Comparison of ENCODE assay signal across 14 cellular contexts in the genomic region with DNA sequence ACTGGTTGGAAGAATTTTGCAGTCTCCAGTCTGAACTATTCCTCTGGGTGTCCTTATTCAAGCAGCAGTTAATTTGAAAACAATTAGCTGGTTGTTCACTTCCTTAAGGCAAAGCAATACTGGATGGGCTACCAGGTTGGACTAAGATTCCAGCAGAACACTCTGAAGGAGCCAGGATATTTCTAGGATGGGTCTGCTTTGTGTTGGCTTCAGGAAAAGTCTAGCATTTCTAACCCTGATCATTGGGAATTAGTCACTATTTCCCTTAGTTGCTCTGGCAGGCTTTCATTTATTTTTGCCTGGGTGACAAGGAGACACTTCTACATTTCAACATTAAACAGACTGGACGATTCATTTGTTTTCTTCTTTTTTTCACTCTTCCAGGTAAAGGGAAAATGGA.
A peak's percentile ranks its signal among the peaks of the same experiment; 100 is the strongest.
DNase-seq lines count a peak whose midpoint lies in the region; ATAC-seq lines count a peak whose summit lies in the region.
"Had no signal": no experiment of that assay in that cellular context is flagged by ENCODE, and none has a peak within 500 bp of the region (broad histone marks: within the 10 kb centered on the region; RNA-seq: fewer than 3 reads in every experiment).

No MANE protein-coding gene starts in this region.

- DNase-seq in SK-MEL-5 (ENCODE audit: low read depth, low spot score) (peak; percentile 26), left ventricle myocardium superior (no peak), superior temporal gyrus (ENCODE audit: extremely low spot score) (peak; percentile 35), NCI-H1417 (lab: John Stamatoyannopoulos, UW) (no peak), NAMALWA (ENCODE audit: low spot score) (no peak)
- DNase-seq: BE2C; CD4-positive, alpha-beta memory T cell; DMS79 had no signal

- peak overlapping the region; percentile 29 for H3K27ac ChIP-seq in angular gyrus (ENCODE audit: low read depth, low read length)
- H3K27ac ChIP-seq: A549, C4-2B, HL-60 had no signal

- in situ Hi-C loops in SK-MEL-5 (cut with HindIII; ENCODE audit: low pct_unique_long_range_greater_than_20kb, low sequenced_read_pairs) = no loop called here

- intact Hi-C loops in left ventricle myocardium superior (cut with micrococcal nuclease) = no loop called here

- peak; percentile 45 for ATAC-seq in left ventricle myocardium superior
- ATAC-seq: A549, GM12878, HCT116 had no signal

Comparison
In these comparisons a context has a peak if more than half of its experiments do, and no peak if none do; other contexts are left out.
1. DNase-seq: peak in SK-MEL-5 (single experiment) and superior temporal gyrus (single experiment); none in left ventricle myocardium superior (single experiment), NCI-H1417 (0 of 3) and NAMALWA (single experiment).